ENCODE assay signal across 35 cellular contexts in the genomic region with DNA sequence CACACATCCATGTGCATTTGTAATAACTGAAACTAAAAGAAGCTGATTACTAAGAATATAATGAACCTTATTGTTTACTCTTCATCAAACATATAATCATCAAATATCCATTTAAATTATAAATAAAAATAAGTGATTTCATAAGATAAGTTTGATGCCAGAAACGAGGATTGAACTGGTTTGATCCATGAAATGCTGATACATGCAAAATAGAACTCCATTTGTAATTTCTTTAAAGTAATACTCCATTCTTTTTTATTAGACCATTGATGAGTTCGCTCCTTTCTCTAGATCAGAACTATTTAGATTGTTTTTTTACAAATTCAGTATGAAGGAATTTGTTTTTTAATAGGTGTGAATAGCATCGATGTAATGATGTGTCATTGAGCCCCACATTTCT. TPM values are rescaled to one million over a fixed set of nuclear protein-coding genes. Genes with fewer than 3 reads are reported as not detected.
"Had no signal": no experiment of that assay in that cellular context is flagged by ENCODE, and none has a peak within 500 bp of the region (broad histone marks: within the 10 kb centered on the region; RNA-seq: fewer than 3 reads in every experiment).

No MANE protein-coding gene starts in this region.

- H3K36me3 Mint-ChIP-seq: activated CD4-positive, alpha-beta memory T cell treated with anti-CD3 and anti-CD28 coated beads for 36 hours; activated naive CD4-positive, alpha-beta T cell treated with anti-CD3 and anti-CD28 coated beads, Interleukin-2, amount 10 ng/mL, durations not matched to agents 7 days and 5 days; activated naive CD4-positive, alpha-beta T cell treated with anti-CD3 and anti-CD28 coated beads, Interleukin-2, amount 50 U/mL, for 24 hours; activated naive CD8-positive, alpha-beta T cell; activated naive CD8-positive, alpha-beta T cell treated with anti-CD3 and anti-CD28 coated beads, Interleukin-2, amount 10 ng/mL, durations not matched to agents 7 days and 5 days; brain had no signal

- H3K27me3 Mint-ChIP-seq: activated B cell treated with CpG ODN at 0.5 μM for 24 hours; activated CD4-positive, alpha-beta memory T cell treated with anti-CD3 and anti-CD28 coated beads for 36 hours; activated CD4-positive, alpha-beta T cell treated with anti-CD3 and anti-CD28 coated beads, Interleukin-2, amount 10 ng/mL, durations not matched to agents 24 days and 14 days; activated CD8-positive, alpha-beta T cell treated with anti-CD3 and anti-CD28 coated beads for 36 hours; activated naive CD4-positive, alpha-beta T cell treated with anti-CD3 and anti-CD28 coated beads, Interleukin-2, amount 10 ng/mL, durations not matched to agents 7 days and 5 days; activated naive CD4-positive, alpha-beta T cell treated with anti-CD3 and anti-CD28 coated beads, Interleukin-2, amount 50 U/mL, for 24 hours; activated naive CD8-positive, alpha-beta T cell; activated naive CD8-positive, alpha-beta T cell treated with anti-CD3 and anti-CD28 coated beads, Interleukin-2, amount 10 ng/mL, durations not matched to agents 7 days and 5 days; activated naive CD8-positive, alpha-beta T cell treated with anti-CD3 and anti-CD28 coated beads, Interleukin-2, amount 50 U/mL, for 24 hours had no signal

- H3K4me1 ChIP-seq: ascending aorta had no signal

- H3K4me3 ChIP-seq: ascending aorta, cardiac muscle cell had no signal

- ATAC-seq: activated CD8-positive, alpha-beta T cell treated with anti-CD3 and anti-CD28 coated beads for 36 hours; activated naive CD8-positive, alpha-beta T cell treated with anti-CD3 and anti-CD28 coated beads, Interleukin-2, amount 50 U/mL, for 24 hours had no signal

- H3K4me1 Mint-ChIP-seq: activated B cell treated with CpG ODN at 0.5 μM for 24 hours; activated CD4-positive, alpha-beta T cell treated with anti-CD3 and anti-CD28 coated beads, Interleukin-2, amount 10 ng/mL, durations not matched to agents 24 days and 14 days; activated naive CD4-positive, alpha-beta T cell treated with anti-CD3 and anti-CD28 coated beads, Interleukin-2, amount 10 ng/mL, durations not matched to agents 7 days and 5 days; activated naive CD4-positive, alpha-beta T cell treated with anti-CD3 and anti-CD28 coated beads, Interleukin-2, amount 50 U/mL, for 24 hours; activated naive CD8-positive, alpha-beta T cell treated with anti-CD3 and anti-CD28 coated beads, Interleukin-2, amount 10 ng/mL, durations not matched to agents 7 days and 5 days; activated naive CD8-positive, alpha-beta T cell treated with anti-CD3 and anti-CD28 coated beads, Interleukin-2, amount 50 U/mL, for 24 hours had no signal

- H3K27me3 ChIP-seq: ascending aorta, cardiac muscle cell had no signal

- FAIRE-seq: bronchial epithelial cell, TTC549 had no signal

- H3K27ac ChIP-seq: ascending aorta, cardiac muscle cell, VCaP had no signal

- H3K27ac Mint-ChIP-seq: activated B cell treated with CpG ODN at 0.5 μM for 24 hours; activated CD4-positive, alpha-beta memory T cell treated with anti-CD3 and anti-CD28 coated beads for 36 hours; activated CD4-positive, alpha-beta T cell treated with anti-CD3 and anti-CD28 coated beads, Interleukin-2, amount 10 ng/mL, durations not matched to agents 24 days and 14 days; activated CD8-positive, alpha-beta T cell treated with anti-CD3 and anti-CD28 coated beads for 36 hours; activated naive CD4-positive, alpha-beta T cell treated with anti-CD3 and anti-CD28 coated beads, Interleukin-2, amount 10 ng/mL, durations not matched to agents 7 days and 5 days; activated naive CD4-positive, alpha-beta T cell treated with anti-CD3 and anti-CD28 coated beads, Interleukin-2, amount 50 U/mL, for 24 hours; activated naive CD8-positive, alpha-beta T cell; activated naive CD8-positive, alpha-beta T cell treated with anti-CD3 and anti-CD28 coated beads, Interleukin-2, amount 10 ng/mL, durations not matched to agents 7 days and 5 days; activated naive CD8-positive, alpha-beta T cell treated with anti-CD3 and anti-CD28 coated beads, Interleukin-2, amount 50 U/mL, for 24 hours; activated T-helper 2 cell treated with anti-CD3 and anti-CD28 coated beads, Interferon-gamma antibody, Interleukin-2, Interleukin-4, amounts not matched to agents 10 μg/mL and 5 μg/mL and 100 μg/mL, durations not matched to agents 14 hours and 24 hours and 36 hours; brain; T-helper 1 cell treated with Interleukin-12 subunit alpha and Interleukin-12 subunit beta and Interleukin-4 antibody, amounts not matched to agents 30 μg/mL and 1 μg/mL, for 36 hours; T-helper 2 cell treated with Interferon-gamma antibody and Interleukin-4, amounts not matched to agents 5 μg/mL and 100 μg/mL, for 36 hours had no signal

- H3K9me3 ChIP-seq: ascending aorta had no signal

- DNase-seq: activated B cell treated with CpG ODN at 0.5 μM for 24 hours; activated CD4-positive, alpha-beta memory T cell treated with anti-CD3 and anti-CD28 coated beads for 36 hours; activated CD4-positive, alpha-beta T cell treated with anti-CD3 and anti-CD28 coated beads for 4 hours; activated CD4-positive, alpha-beta T cell treated with anti-CD3 and anti-CD28 coated beads, Interleukin-2, amount 10 ng/mL, durations not matched to agents 24 days and 14 days; activated CD4-positive, alpha-beta T cell treated with anti-CD3 and anti-CD28 coated beads, Interleukin-2, amount 50 U/mL, for 1 hour; activated CD4-positive, alpha-beta T cell treated with anti-CD3 and anti-CD28 coated beads, Interleukin-2, amount 50 U/mL, for 4 hours; activated CD4-positive, CD25-positive, alpha-beta regulatory T cell treated with anti-CD3 and anti-CD28 coated beads, Interleukin-2, amount 50 U/mL, for 72 hours; activated CD8-positive, alpha-beta memory T cell treated with anti-CD3 and anti-CD28 coated beads, Interleukin-2, amount 50 U/mL, for 4 hours; activated CD8-positive, alpha-beta T cell treated with anti-CD3 and anti-CD28 coated beads for 36 hours; activated effector memory CD4-positive, alpha-beta T cell treated with Interleukin-2 at 50 U/mL for 16 hours; activated gamma-delta T cell; activated naive CD4-positive, alpha-beta T cell treated with anti-CD3 and anti-CD28 coated beads, Interleukin-2, amount 10 ng/mL, durations not matched to agents 7 days and 5 days; activated naive CD4-positive, alpha-beta T cell treated with Interleukin-2 at 50 U/mL for 16 hours; activated naive CD8-positive, alpha-beta T cell treated with anti-CD3 and anti-CD28 coated beads, Interleukin-2, amount 10 ng/mL, durations not matched to agents 7 days and 5 days; activated naive CD8-positive, alpha-beta T cell treated with anti-CD3 and anti-CD28 coated beads, Interleukin-2, amount 50 U/mL, for 24 hours; activated T-cell treated with anti-CD3 and anti-CD28 coated beads for 4 hours; activated T-cell treated with anti-CD3 and anti-CD28 coated beads, Interleukin-2, amount 50 U/mL, for 1 hour; activated T-cell treated with anti-CD3 and anti-CD28 coated beads, Interleukin-2, amount 50 U/mL, for 48 hours; amygdala; anterior cingulate cortex; central memory CD4-positive, alpha-beta T cell; T-helper 2 cell; T-helper 9 cell had no signal

- H3K4me3 Mint-ChIP-seq: activated B cell treated with CpG ODN at 0.5 μM for 24 hours; activated CD4-positive, alpha-beta memory T cell treated with anti-CD3 and anti-CD28 coated beads for 36 hours; activated CD4-positive, alpha-beta T cell treated with anti-CD3 and anti-CD28 coated beads, Interleukin-2, amount 10 ng/mL, durations not matched to agents 24 days and 14 days; activated CD8-positive, alpha-beta T cell treated with anti-CD3 and anti-CD28 coated beads for 36 hours; activated naive CD4-positive, alpha-beta T cell treated with anti-CD3 and anti-CD28 coated beads, Interleukin-2, amount 10 ng/mL, durations not matched to agents 7 days and 5 days; activated naive CD4-positive, alpha-beta T cell treated with anti-CD3 and anti-CD28 coated beads, Interleukin-2, amount 50 U/mL, for 24 hours; activated naive CD8-positive, alpha-beta T cell; activated naive CD8-positive, alpha-beta T cell treated with anti-CD3 and anti-CD28 coated beads, Interleukin-2, amount 10 ng/mL, durations not matched to agents 7 days and 5 days; activated naive CD8-positive, alpha-beta T cell treated with anti-CD3 and anti-CD28 coated beads, Interleukin-2, amount 50 U/mL, for 24 hours; brain; T-helper 1 cell treated with Interleukin-12 subunit alpha and Interleukin-12 subunit beta and Interleukin-4 antibody, amounts not matched to agents 30 μg/mL and 1 μg/mL, for 36 hours; T-helper 2 cell treated with Interferon-gamma antibody and Interleukin-4, amounts not matched to agents 5 μg/mL and 100 μg/mL, for 36 hours had no signal

- H3K36me3 ChIP-seq: ascending aorta, cardiac muscle cell had no signal

RNA-seq across cellular contexts. Expression of a gene that starts 57.6 kb away (rescaled TPM):
- total RNA-seq: activated B cell treated with CpG ODN at 0.5 μM for 24 hours; activated CD4-positive, alpha-beta memory T cell treated with anti-CD3 and anti-CD28 coated beads for 36 hours; activated CD4-positive, alpha-beta T cell treated with anti-CD3 and anti-CD28 coated beads, Interleukin-2, amount 10 ng/mL, durations not matched to agents 24 days and 14 days; activated CD8-positive, alpha-beta memory T cell treated with anti-CD3 and anti-CD28 coated beads for 36 hours; activated CD8-positive, alpha-beta T cell treated with anti-CD3 and anti-CD28 coated beads for 36 hours; activated naive CD8-positive, alpha-beta T cell treated with anti-CD3 and anti-CD28 coated beads, Interleukin-2, amount 10 ng/mL, durations not matched to agents 7 days and 5 days; activated T-helper 2 cell treated with anti-CD3 and anti-CD28 coated beads, Interferon-gamma antibody, Interleukin-2, Interleukin-4, amounts not matched to agents 10 μg/mL and 5 μg/mL and 100 μg/mL, durations not matched to agents 14 hours and 24 hours and 36 hours; ascending aorta had no signal
